20 cellular contexts compared by ENCODE assay signal in the genomic region with DNA sequence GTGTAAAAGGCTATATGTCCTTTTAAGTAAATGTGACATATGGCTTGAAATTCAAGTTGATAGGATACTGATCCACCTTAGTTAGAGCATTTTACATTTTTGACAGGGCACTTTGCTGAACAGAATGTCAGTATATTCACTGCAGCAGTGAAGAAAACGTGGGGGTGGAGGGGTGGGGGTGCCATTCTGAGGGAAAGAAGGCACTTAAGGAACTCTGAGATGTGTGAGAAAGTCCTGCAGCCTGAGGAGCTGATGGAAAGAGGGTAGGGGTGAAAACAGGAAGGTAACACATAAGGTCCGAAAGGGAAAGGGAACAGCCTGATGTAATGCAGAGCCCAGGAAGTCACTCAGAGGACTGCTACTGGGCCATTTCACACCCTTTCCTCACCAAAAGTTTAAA.
"Had no signal": no experiment of that assay in that cellular context is flagged by ENCODE, and none has a peak within 500 bp of the region (broad histone marks: within the 10 kb centered on the region; RNA-seq: fewer than 3 reads in every experiment).

No MANE protein-coding gene starts in this region.

- H3K9me3 ChIP-seq: colonic mucosa, heart left ventricle, left lung, lower lobe of right lung, prostate gland, right lobe of liver, thoracic aorta, transverse colon had no signal

- H3K4me3 ChIP-seq: colonic mucosa, heart left ventricle, left lung, lower lobe of right lung, neural progenitor cell, prostate gland, right lobe of liver, thoracic aorta, transverse colon had no signal

- H3K4me2 ChIP-seq: neural progenitor cell had no signal

- ATAC-seq: heart left ventricle; left lung; lower lobe of right lung; natural killer cell treated with Interleukin-12 subunit alpha and Interleukin-12 subunit beta and Interleukin-15 and Interleukin-18, amount 100 ng/mL, for 72 hours; right lobe of liver; stimulated activated memory B cell treated with anti-CD40 and anti-IgM and Interleukin-4, amounts not matched to agents 10 μg/mL and 1 μg/mL and 100 μg/mL, for 72 hours had no signal

- H3K9ac ChIP-seq: neural progenitor cell, parathyroid adenoma had no signal

- H3K4me1 ChIP-seq: colonic mucosa, heart left ventricle, left lung, lower lobe of right lung, prostate gland, right lobe of liver had no signal

- H3K36me3 ChIP-seq: colonic mucosa, heart left ventricle, left lung, lower lobe of right lung, neural progenitor cell, prostate gland, right lobe of liver, thoracic aorta, transverse colon had no signal

- H2AFZ ChIP-seq: neural progenitor cell, parathyroid adenoma had no signal

- H3K27me3 ChIP-seq: colonic mucosa, left lung, neural progenitor cell, right lobe of liver, transverse colon had no signal

- H3K27ac ChIP-seq: colonic mucosa, heart left ventricle, left lung, lower lobe of right lung, neural progenitor cell, parathyroid adenoma, right lobe of liver, thoracic aorta, transverse colon had no signal

- DNase-seq: colonic mucosa; dermis blood vessel endothelial cell; erythroblast; heart left ventricle; hippocampal formation; islet precursor cell; left lung; lower lobe of right lung; midbrain; occipital lobe; retina; right lobe of liver; stimulated activated CD4-positive, alpha-beta T cell treated with anti-CD3 and anti-CD28 coated beads, Interleukin-4, amount 100 ng/mL, for 24 hours; transverse colon had no signal
